ENCODE assay signal across 26 cellular contexts in genomic region chr14:42335918-42336317, GRCh38.
DNase-seq lines count a peak whose midpoint lies in the region; ATAC-seq, FAIRE-seq and TF ChIP-seq lines count a peak whose summit lies in the region.
"Had no signal": no experiment of that assay in that cellular context is flagged by ENCODE, and none has a peak within 500 bp of the region (broad histone marks: within the 10 kb centered on the region; RNA-seq: fewer than 3 reads in every experiment).

No MANE protein-coding gene starts in this region.

- H4K5ac ChIP-seq in H1 (ENCODE audit: insufficient read length, low read depth, low read length): no peak overlapping the region

- peak; percentile 99 for FAIRE-seq in H1 (lab: Jason Lieb, UNC)
- FAIRE-seq: GM12878, HepG2 had no signal

- no peak overlapping the region for H3K23ac ChIP-seq in H1 (ENCODE audit: insufficient read length)

- peaks cover 19% of the 10 kb centered on the region; the same call in 1 of the 2 replicates for H3K9me3 ChIP-seq in HUES6 (ENCODE audit: control insufficient read depth, insufficient read depth, low read depth, low read length)
- H3K9me3 ChIP-seq in H1 (ENCODE audit: insufficient read depth in 2 of 2, low read depth in 1 of 2, low read length in 1 of 2): peaks cover 0 to 4% of the 10 kb centered on the region in 2 experiments; a peak in 2 of 4 replicates
- H3K9me3 ChIP-seq in iPS-18a (ENCODE audit: control insufficient read depth, low read depth, low read length): peaks cover 3% of the 10 kb centered on the region
- H3K9me3 ChIP-seq: HAP-1, SJSA1 had no signal

- H4K91ac ChIP-seq in H1 (replicated peaks; ENCODE audit: insufficient read length, low read length): no peak overlapping the region

- H3K4me2 ChIP-seq in H1 (ENCODE audit: insufficient read depth in 1 of 2, low read depth in 2 of 2, low read length in 2 of 2): peak overlapping the region; percentile 9 to 39; a peak in 1 of 4 replicates
- H3K4me2 ChIP-seq: PC-9 had no signal

- no peak for TF ChIP-seq POLR2A in H1 (IDR thresholded peaks at IDR 0.05; ENCODE audit: control extremely low read depth in 1 of 2, low read depth in 2 of 2, low read length in 2 of 2)

- CTCF ChIA-PET in H1 (lab: Charles Lee; ENCODE audit: partially characterized antibody): no interaction called here

- peak; percentile 47 to 73 for DNase-seq in H1 (ENCODE audit: low read depth in 1 of 2, low spot score in 2 of 2)
- DNase-seq in NCI-H526 treated with DMSO at 0.1 percent for 48 hours (lab: John Stamatoyannopoulos, UW): no peak
- no peak for DNase-seq in activated CD4-positive, alpha-beta T cell treated with anti-CD3 and anti-CD28 coated beads, Interleukin-2, amount 50 U/mL, for 48 hours
- DNase-seq: C1 segment of cervical spinal cord; CD4-positive, alpha-beta memory T cell; COR-L47; GDM1; Kasumi-1; NCI-H1092 treated with DMSO at 0.1 percent for 48 hours; NCI-H1436; NCI-H187; NCI-H2081 treated with DMSO at 0.1 percent for 48 hours; NCI-H524; NCI-H82; NK-92 treated with Interleukin-12 subunit alpha and Interleukin-12 subunit beta, amount 100 ng/mL, for 24 hours; PC-9; T-cell had no signal

- no peak overlapping the region for H2AK5ac ChIP-seq in H1 (ENCODE audit: low read depth, low read length)

- no peak for TF ChIP-seq RAD21 in H1 (IDR thresholded peaks at IDR 0.05 in 1 of 2, conservative IDR thresholded peaks at IDR 0.05 in 1 of 2; ENCODE audit: low read depth in 2 of 2, low read length in 2 of 2)

- H3K36me3 ChIP-seq in HUES6 (ENCODE audit: control insufficient read depth, insufficient read depth, low read length) (no peaks in the 10 kb centered on the region; the same call in 1 of the 2 replicates), H1 (ENCODE audit: control insufficient read depth in 2 of 4, insufficient read depth in 4 of 4, low read length in 3 of 4) (peaks cover 0 to 2% (median 0%) of the 10 kb centered on the region in 4 experiments; a peak in 2 of 8 replicates), iPS-18a (ENCODE audit: control insufficient read depth, low read depth, low read length) (no peaks in the 10 kb centered on the region)
- H3K36me3 ChIP-seq: HAP-1, SJSA1 had no signal

- H4K8ac ChIP-seq in H1 (ENCODE audit: extremely low read depth, insufficient read depth, low read length): no peak overlapping the region

- no peak overlapping the region for H2BK15ac ChIP-seq in H1 (ENCODE audit: low read length)

- H3K23me2 ChIP-seq in H1 (ENCODE audit: low read depth, low read length): no peaks in the 10 kb centered on the region

- H2AFZ ChIP-seq in H1 (ENCODE audit: low read length): no peak overlapping the region
- H2AFZ ChIP-seq: PC-9 had no signal

- no peaks in the 10 kb centered on the region for H3K79me2 ChIP-seq in H1 (ENCODE audit: control insufficient read depth in 1 of 2, insufficient read depth in 2 of 2, low read length in 2 of 2)

- H2BK5ac ChIP-seq in H1 (ENCODE audit: low read depth, low read length): no peak overlapping the region

- no peak overlapping the region for H2BK120ac ChIP-seq in H1 (replicated peaks; ENCODE audit: low read depth, low read length)

- H3K27ac ChIP-seq in HUES6 (ENCODE audit: low read depth, low read length) (peak overlapping the region; percentile 83; the same call in 1 of the 2 replicates), H1 (ENCODE audit: low read depth, low read length) (no peak overlapping the region), iPS-18a (ENCODE audit: low read length) (no peak overlapping the region)
- H3K27ac ChIP-seq: PC-9, SJSA1 had no signal

- H3K4me3 ChIP-seq in HUES6 (ENCODE audit: low read depth, low read length) (peak overlapping the region; percentile 46), H1 (ENCODE audit: extremely low read depth in 1 of 4, insufficient read depth in 2 of 4, low read depth in 3 of 4, low read length in 4 of 4) (peak overlapping the region in 1 of 4 experiments; percentile 35; a peak in 1 of 8 replicates), iPS-18a (ENCODE audit: low read length) (peak overlapping the region; percentile 44)
- H3K4me3 ChIP-seq: GM12878, HAP-1, PC-9, SJSA1 had no signal

- H2BK12ac ChIP-seq in H1 (ENCODE audit: low read depth, low read length): no peak overlapping the region

- no peak for TF ChIP-seq CTCF in H1 (IDR thresholded peaks at IDR 0.05; ENCODE audit: control extremely low read depth in 1 of 3, insufficient read depth in 1 of 3, low read depth in 1 of 3, low read length in 3 of 3)

- H3K56ac ChIP-seq in H1 (replicated peaks; ENCODE audit: insufficient read length, low read depth, low read length): no peak overlapping the region

- H3K9ac ChIP-seq in HUES6 (ENCODE audit: low read length): peak overlapping the region; percentile 45
- H3K9ac ChIP-seq in H1 (replicated peaks in 1 of 4; ENCODE audit: extremely low read depth in 1 of 4, low read depth in 3 of 4, low read length in 3 of 4): no peak overlapping the region
- H3K9ac ChIP-seq in iPS-18a (ENCODE audit: low read length): no peak overlapping the region

- ATAC-seq in HG03469 (IDR thresholded peaks at IDR 0.05; ENCODE audit: unreplicated experiment): no peak
- no peak for ATAC-seq in HG03378 (IDR thresholded peaks at IDR 0.05; ENCODE audit: unreplicated experiment)
- ATAC-seq: GM12878, HepG2, Right ventricle myocardium inferior, T-cell had no signal

- TF ChIP-seq EP300 in H1 (IDR thresholded peaks at IDR 0.05; ENCODE audit: borderline replicate concordance in 1 of 2, low read depth in 2 of 2, low read length in 2 of 2): peak in 1 of 2 experiments; percentile 90; a peak in 2 of 3 replicates

- no peak overlapping the region for H2BK20ac ChIP-seq in H1 (ENCODE audit: low read length)

- no peak overlapping the region for H3K14ac ChIP-seq in H1 (ENCODE audit: insufficient read length)

- peaks cover 20% of the 10 kb centered on the region; the same call in 1 of the 2 replicates for H3K27me3 ChIP-seq in HUES6 (ENCODE audit: control insufficient read depth, insufficient read depth, low read length)
- H3K27me3 ChIP-seq in H1 (replicated peaks in 1 of 4; ENCODE audit: control insufficient read depth in 3 of 4, extremely low read depth in 1 of 4, insufficient read depth in 3 of 4, low read length in 3 of 4): peaks cover 9 to 27% (median 14%) of the 10 kb centered on the region in 4 experiments; a peak in 6 of 7 replicates
- H3K27me3 ChIP-seq in iPS-18a (ENCODE audit: control insufficient read depth, insufficient read depth, low read length): peaks cover 41% of the 10 kb centered on the region
- H3K27me3 ChIP-seq: SJSA1 had no signal

- POLR2A ChIA-PET in H1 (lab: Charles Lee; ENCODE audit: partially characterized antibody): no interaction called here

- no peak overlapping the region for H3K4ac ChIP-seq in H1 (replicated peaks; ENCODE audit: insufficient read length, low read depth, low read length)

- H3K18ac ChIP-seq in H1 (ENCODE audit: extremely low read depth, low read length): no peak overlapping the region

- H4K20me1 ChIP-seq in H1 (replicated peaks in 1 of 2; ENCODE audit: control insufficient read depth in 1 of 2, insufficient read depth in 2 of 2, low read length in 2 of 2): no peaks in the 10 kb centered on the region

- WGBS in H1 (ENCODE audit: extremely low coverage in 1 of 2, insufficient coverage in 1 of 2, insufficient read length in 1 of 2, insufficient replicate concordance in 2 of 2, low coverage in 1 of 2, low lambda C conversion rate in 2 of 2, missing lambda C conversion rate in 1 of 2), 2 experiments: 0% methylated on average over 1 of the region's 1 CpG; no CpG with 5 or more reads in 1 of the 2 experiments

- H3K4me1 ChIP-seq in HUES6 (ENCODE audit: control insufficient read depth, insufficient read depth, low read length): peaks cover 15% of the 10 kb centered on the region; the same call in 1 of the 2 replicates
- peaks cover 0 to 4% (median 0%) of the 10 kb centered on the region in 4 experiments; a peak in 2 of 7 replicates for H3K4me1 ChIP-seq in H1 (replicated peaks in 1 of 4; ENCODE audit: control insufficient read depth in 3 of 4, insufficient read depth in 4 of 4, low read length in 3 of 4)
- H3K4me1 ChIP-seq in iPS-18a (ENCODE audit: control insufficient read depth, low read depth, low read length): peaks cover 22% of the 10 kb centered on the region
- H3K4me1 ChIP-seq: HAP-1, SJSA1 had no signal

- no peaks in the 10 kb centered on the region for H3K79me1 ChIP-seq in H1 (ENCODE audit: low read depth, low read length)

TF ChIP-seq in H1, 55 proteins besides CTCF, POLR2A, EP300 and RAD21 (continues in another document):
- peak; percentile 100 for TF ChIP-seq NANOG (IDR thresholded peaks at IDR 0.05; ENCODE audit: insufficient read depth, low read depth, low read length, poor library complexity, severe bottlenecking)
- peak; percentile 87; the same call in 1 of the 2 replicates for TF ChIP-seq SP1 (IDR thresholded peaks at IDR 0.05; ENCODE audit: low read depth, low read length)
- no peak for TF ChIP-seq SAP30 (IDR thresholded peaks at IDR 0.05; ENCODE audit: insufficient read depth, insufficient replicate concordance, low read length)
- TF ChIP-seq HDAC2 (IDR thresholded peaks at IDR 0.05; ENCODE audit: borderline replicate concordance in 1 of 2, low read depth in 2 of 2, low read length in 2 of 2): peak in 1 of 2 experiments; percentile 51; a peak in 1 of 4 replicates
- TF ChIP-seq EZH2 (IDR thresholded peaks at IDR 0.05; ENCODE audit: low read depth, low read length, severe bottlenecking): no peak
- TF ChIP-seq CBX8 (IDR thresholded peaks at IDR 0.05; ENCODE audit: borderline replicate concordance, low read depth, low read length): no peak
- TF ChIP-seq TCF12 (IDR thresholded peaks at IDR 0.05; ENCODE audit: low read depth, low read length): peak; percentile 62; the same call in 1 of the 2 replicates
- peak; percentile 100 for TF ChIP-seq POU5F1 (IDR thresholded peaks at IDR 0.05; ENCODE audit: low read depth, low read length)
- peak; percentile 82 for TF ChIP-seq TEAD4 (IDR thresholded peaks at IDR 0.05; ENCODE audit: low read depth, low read length)
- no peak for TF ChIP-seq FOSL1 (IDR thresholded peaks at IDR 0.05; ENCODE audit: insufficient read depth, low read depth, low read length)
- no peak for TF ChIP-seq EGR1 (IDR thresholded peaks at IDR 0.05; ENCODE audit: borderline replicate concordance, low read depth, low read length)
- no peak for TF ChIP-seq SIN3A (conservative IDR thresholded peaks at IDR 0.05 in 1 of 2, IDR thresholded peaks at IDR 0.05 in 1 of 2; ENCODE audit: low read depth in 1 of 2, low read length in 2 of 2)
- TF ChIP-seq, protein P1, sequence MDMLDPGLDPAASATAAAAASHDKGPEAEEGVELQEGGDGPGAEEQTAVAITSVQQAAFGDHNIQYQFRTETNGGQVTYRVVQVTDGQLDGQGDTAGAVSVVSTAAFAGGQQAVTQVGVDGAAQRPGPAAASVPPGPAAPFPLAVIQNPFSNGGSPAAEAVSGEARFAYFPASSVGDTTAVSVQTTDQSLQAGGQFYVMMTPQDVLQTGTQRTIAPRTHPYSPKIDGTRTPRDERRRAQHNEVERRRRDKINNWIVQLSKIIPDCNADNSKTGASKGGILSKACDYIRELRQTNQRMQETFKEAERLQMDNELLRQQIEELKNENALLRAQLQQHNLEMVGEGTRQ (IDR thresholded peaks at IDR 0.05; ENCODE audit: low read length): no peak
- no peak for TF ChIP-seq SIRT6 (IDR thresholded peaks at IDR 0.05; ENCODE audit: low read length)
- no peak for TF ChIP-seq ASH2L (IDR thresholded peaks at IDR 0.05; ENCODE audit: low read length)

Comparison
In these comparisons a context has a peak if more than half of its experiments do, and no peak if none do; other contexts are left out.
1. DNase-seq: peak in H1 (2 of 2); none in NCI-H526 treated with DMSO at 0.1 percent for 48 hours (single experiment) and activated CD4-positive, alpha-beta T cell treated with anti-CD3 and anti-CD28 coated beads, Interleukin-2, amount 50 U/mL, for 48 hours (0 of 2).